25 cellular contexts compared by ENCODE assay signal in the genomic region with DNA sequence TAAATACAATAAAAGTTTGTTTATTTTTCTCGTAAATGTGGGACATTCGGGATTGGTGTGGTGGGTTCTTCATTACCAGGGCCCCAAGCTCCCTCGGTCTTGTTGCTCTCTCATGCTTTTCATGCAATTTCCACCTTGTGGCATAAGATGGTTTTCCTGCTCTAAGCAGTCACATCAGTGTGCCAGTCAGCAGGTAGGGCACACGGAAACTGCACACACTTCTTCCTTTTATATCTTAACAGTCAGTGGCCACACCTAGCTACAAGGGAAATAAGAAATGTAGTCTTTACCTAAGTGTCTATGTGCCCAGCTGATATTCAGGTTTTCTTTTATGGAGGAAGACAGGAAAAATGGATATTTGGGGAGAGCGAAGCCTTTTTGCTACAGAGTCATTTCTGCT.
"Had no signal": no experiment of that assay in that cellular context is flagged by ENCODE, and none has a peak within 500 bp of the region (broad histone marks: within the 10 kb centered on the region; RNA-seq: fewer than 3 reads in every experiment).

No MANE protein-coding gene starts in this region.

- DNase-seq: Kasumi-1, MV-4-11, NCI-H1048, NCI-H1105, NCI-H1417, NCI-H1436 treated with DMSO at 0.1 percent for 48 hours, NCI-H1694, NCI-H187 treated with DMSO at 0.1 percent for 48 hours, NCI-H2029 treated with DMSO at 0.1 percent for 48 hours, NCI-H2171 treated with DMSO at 0.1 percent for 48 hours, NCI-H446, NCI-H510A, NCI-H524 treated with DMSO at 0.1 percent for 48 hours, NCI-H69, NCI-H774, Right ventricle myocardium superior, RPMI8226, SIG-M5 had no signal

- FAIRE-seq: HTR-8/SVneo, K562, RCC 7860 had no signal

- H3K4me2 ChIP-seq: KMS-11 had no signal

- H3K4me3 Mint-ChIP-seq: IgD-negative memory B cell had no signal

- ATAC-seq: K562, SK-N-SH treated with all-trans-retinoic acid at 6 μM for 48 hours had no signal

- H3K27ac Mint-ChIP-seq: IgD-negative memory B cell had no signal

- H3K9ac ChIP-seq: KMS-11 had no signal

- H3K27ac ChIP-seq: HL-60, KMS-11 had no signal

- H3K4me3 ChIP-seq: K562 had no signal

- H3K9me3 Mint-ChIP-seq: IgD-negative memory B cell had no signal

- H3K27me3 Mint-ChIP-seq: IgD-negative memory B cell had no signal
